Comparison of ENCODE assay signal across 8 cellular contexts in genomic region chr17:49708515-49709161, GRCh38. TPM values are rescaled to one million over a fixed set of nuclear protein-coding genes. Genes with fewer than 3 reads are reported as not detected.
DNase-seq lines count a peak whose midpoint lies in the region; ATAC-seq, FAIRE-seq and TF ChIP-seq lines count a peak whose summit lies in the region.

No MANE protein-coding gene starts in this region.

- BruUV-seq in endothelial cell of umbilical vein (replicated peaks; lab: Mats Ljungman, UMichigan) = TSS peak; percentile 59

- peak; percentile 19 for DNase-seq in activated CD4-positive, alpha-beta T cell treated with anti-CD3 and anti-CD28 coated beads for 48 hours
- DNase-seq in activated CD4-positive, alpha-beta T cell treated with anti-CD3 and anti-CD28 coated beads, Interleukin-2, amount 50 U/mL, for 4 hours = no peak
- DNase-seq in SJSA1 (ENCODE audit: low read depth in 1 of 2, low spot score in 2 of 2) (no peak), endothelial cell of umbilical vein (ENCODE audit: low read depth, low spot score) (no peak), ovary (no peak), frontal cortex (ENCODE audit: low spot score in 2 of 2) (no peak)

- H3K9ac ChIP-seq in endothelial cell of umbilical vein (replicated peaks; ENCODE audit: extremely low read depth, insufficient read depth, low read length) = peak overlapping the region; percentile 98

- POLR2A ChIA-PET in endothelial cell of umbilical vein (lab: Charles Lee) = interaction anchor here (1.1 to 2.9 kb wide), 4 partner anchors 55 to 80 kb away, joined by 3 to 21 read pairs (median 8); partner anchors contain the start of genes FAM117A and KAT7

- FAIRE-seq in endothelial cell of umbilical vein (lab: Jason Lieb, UNC) (no peak), frontal cortex (lab: Jason Lieb, UNC) (no peak)

- CTCF ChIA-PET in endothelial cell of umbilical vein (lab: Charles Lee) = interaction anchor here (0.7 to 24.3 kb wide), 35 partner anchors 11 to 289 kb away, joined by 3 to 786 read pairs (median 5); partner anchors contain the start of genes FAM117A, KAT7, NXPH3 and TAC4

- TF ChIP-seq POLR2A in endothelial cell of umbilical vein (IDR thresholded peaks at IDR 0.05; ENCODE audit: low read depth, low read length) (no peak), ovary (IDR thresholded peaks at IDR 0.05) (no peak)

- 50 to 56% (median 51%) methylated on average over 14 of the region's 14 CpGs for WGBS in ovary, 3 donors

- peaks cover 13% of the 10 kb centered on the region for H3K79me2 ChIP-seq in endothelial cell of umbilical vein (ENCODE audit: control insufficient read depth, insufficient read depth, low read length)

- ATAC-seq in HG03457 (IDR thresholded peaks at IDR 0.05; ENCODE audit: unreplicated experiment) (no peak), GM21390 (IDR thresholded peaks at IDR 0.05; ENCODE audit: unreplicated experiment) (no peak)

- H4K20me1 ChIP-seq in endothelial cell of umbilical vein (replicated peaks; ENCODE audit: control insufficient read depth, extremely low read depth, insufficient read depth, low read length) = no peaks in the 10 kb centered on the region

- H3K27me3 ChIP-seq in SJSA1 (replicated peaks) = no peaks in the 10 kb centered on the region
- no peaks in the 10 kb centered on the region for H3K27me3 ChIP-seq in endothelial cell of umbilical vein (ENCODE audit: control insufficient read depth in 2 of 2, insufficient read depth in 2 of 2, low read length in 2 of 2)
- no peaks in the 10 kb centered on the region for H3K27me3 ChIP-seq in ovary

- no peak for TF ChIP-seq EP300 in ovary (IDR thresholded peaks at IDR 0.05)

- dilution Hi-C loops in endothelial cell of umbilical vein (cut with MboI; ENCODE audit: extremely low pct_ligation_motif_present, low sequenced_read_pairs) = no loop called here

- peak overlapping the region; percentile 76 for H2AFZ ChIP-seq in endothelial cell of umbilical vein (ENCODE audit: low read depth, low read length)

- H3K4me1 ChIP-seq in SJSA1 (replicated peaks) = peaks cover 13% of the 10 kb centered on the region
- H3K4me1 ChIP-seq in endothelial cell of umbilical vein (ENCODE audit: control insufficient read depth, extremely low read depth, insufficient read depth, low read length) = peaks cover 33% of the 10 kb centered on the region
- peaks cover 3% of the 10 kb centered on the region for H3K4me1 ChIP-seq in ovary (ENCODE audit: insufficient read depth)

- H3K4me2 ChIP-seq in endothelial cell of umbilical vein (ENCODE audit: insufficient read depth, low read length) = peak overlapping the region; percentile 84

- H3K27ac ChIP-seq in SJSA1 = no peak overlapping the region
- peak overlapping the region; percentile 97 for H3K27ac ChIP-seq in endothelial cell of umbilical vein (ENCODE audit: insufficient read depth, low read depth, low read length)
- peak overlapping the region in 1 of 2 donors; percentile 85 for H3K27ac ChIP-seq in ovary

- H3K4me3 ChIP-seq in SJSA1 (peak overlapping the region; percentile 73), endothelial cell of umbilical vein (replicated peaks in 1 of 3; ENCODE audit: insufficient read depth in 1 of 3, low read depth in 1 of 3, low read length in 3 of 3) (peak overlapping the region; percentile 27 to 74 (median 33)), ovary (peak overlapping the region; percentile 16)

- TF ChIP-seq CTCF in endothelial cell of umbilical vein (IDR thresholded peaks at IDR 0.05; ENCODE audit: extremely low read depth in 1 of 2, insufficient read depth in 1 of 2, low read depth in 1 of 2, low read length in 2 of 2) = no peak
- TF ChIP-seq CTCF in ovary (IDR thresholded peaks at IDR 0.05) = no peak

- H3K9me1 ChIP-seq in endothelial cell of umbilical vein (replicated peaks; ENCODE audit: control insufficient read depth, extremely low read depth, insufficient read depth, low read length) = no peaks in the 10 kb centered on the region

- peaks cover 24% of the 10 kb centered on the region for H3K36me3 ChIP-seq in SJSA1
- peaks cover 12 to 16% of the 10 kb centered on the region in 2 experiments for H3K36me3 ChIP-seq in endothelial cell of umbilical vein (ENCODE audit: control insufficient read depth in 2 of 2, extremely low read depth in 1 of 2, insufficient read depth in 2 of 2, low read length in 2 of 2)
- H3K36me3 ChIP-seq in ovary = no peaks in the 10 kb centered on the region

- intact Hi-C loops in endothelial cell of umbilical vein (cut with micrococcal nuclease) (loop anchor here (1.0 to 2.0 kb wide), 8 partner anchors 31 to 290 kb away; partner anchors contain the start of genes FAM117A and KAT7), ovary (cut with DNase I) (loop anchor here in 3 of 4 donors (5.0 to 10.0 kb wide), 3 partner anchors 74 to 276 kb away; no protein-coding TSS in a partner anchor)

- H3K9me3 ChIP-seq in SJSA1 (replicated peaks) (no peaks in the 10 kb centered on the region), endothelial cell of umbilical vein (replicated peaks; ENCODE audit: control insufficient read depth, insufficient read depth, low read length) (no peaks in the 10 kb centered on the region), ovary (no peaks in the 10 kb centered on the region)

TF ChIP-seq in endothelial cell of umbilical vein, 7 proteins besides CTCF, POLR2A, EP300 and RAD21:
- TF ChIP-seq POLR2AphosphoS5 (IDR thresholded peaks at IDR 0.05; ENCODE audit: insufficient read depth, low read depth, low read length) (peak; percentile 37), GATA2 (IDR thresholded peaks at IDR 0.05; ENCODE audit: insufficient read depth, insufficient read length, low read depth, low read length) (no peak)

RNA-seq across cellular contexts. Expression of gene SLC35B1, which starts 0.9 kb away (rescaled TPM):
- total RNA-seq in SJSA1 (2014; rRNA removed; shearing (Covaris generic)) = 140 and 141 TPM in 2 replicates
- total RNA-seq in endothelial cell of umbilical vein (87.0 and 96.7 TPM in 2 replicates), ovary (10 to 100 TPM; 22.9 to 53.3 (median 28.8) TPM), frontal cortex (56.7 TPM)
- polyA plus RNA-seq in endothelial cell of umbilical vein (138 and 142 TPM in 2 replicates), ovary (10 to 100 TPM; 20.9 to 41.0 TPM)
- 119 and 127 TPM in 2 replicates for polyA plus RNA-seq in endothelial cell of umbilical vein (2011; cell fraction: cytosol; rRNA removed)
- 122 and 125 TPM in 2 replicates for polyA plus RNA-seq in endothelial cell of umbilical vein (2011; cell fraction: nucleus; rRNA removed)
- polyA plus RNA-seq in endothelial cell of umbilical vein (2012) = 79.0 and 87.8 TPM in 2 replicates
- polyA minus RNA-seq in endothelial cell of umbilical vein = 152 and 154 TPM in 2 replicates
- 36.4 TPM for polyA minus RNA-seq in endothelial cell of umbilical vein (2011; cell fraction: cytosol; rRNA and poly(A)+ RNA removed)
- 57.4 and 88.7 TPM in 2 replicates for polyA minus RNA-seq in endothelial cell of umbilical vein (2011; cell fraction: nucleus; rRNA and poly(A)+ RNA removed)

RNA-seq across cellular contexts. Expression of gene SPOP, which starts 30.7 kb away (rescaled TPM):
- 61.0 and 73.0 TPM in 2 replicates for total RNA-seq in SJSA1 (2014; rRNA removed; shearing (Covaris generic))
- total RNA-seq in endothelial cell of umbilical vein (61.0 and 61.9 TPM in 2 replicates), ovary (10 to 100 TPM; 47.9 to 87.3 (median 76.1) TPM), frontal cortex (142 TPM)
- polyA plus RNA-seq in endothelial cell of umbilical vein (46.9 and 55.5 TPM in 2 replicates), ovary (10 to 100 TPM; 44.5 to 75.4 TPM)
- polyA plus RNA-seq in endothelial cell of umbilical vein (2011; cell fraction: cytosol; rRNA removed) = 42.6 and 43.6 TPM in 2 replicates
- 85.1 and 105 TPM in 2 replicates for polyA plus RNA-seq in endothelial cell of umbilical vein (2011; cell fraction: nucleus; rRNA removed)
- polyA plus RNA-seq in endothelial cell of umbilical vein (2012) = 45.0 and 51.7 TPM in 2 replicates
- polyA minus RNA-seq in endothelial cell of umbilical vein = 91.0 and 97.0 TPM in 2 replicates
- polyA minus RNA-seq in endothelial cell of umbilical vein (2011; cell fraction: cytosol; rRNA and poly(A)+ RNA removed) = 45.3 TPM
- polyA minus RNA-seq in endothelial cell of umbilical vein (2011; cell fraction: nucleus; rRNA and poly(A)+ RNA removed) = 58.0 and 66.0 TPM in 2 replicates

RNA-seq across cellular contexts. Expression of gene FAM117A, which starts 55.3 kb away (rescaled TPM):
- 1.3 and 2.6 TPM in 2 replicates for total RNA-seq in SJSA1 (2014; rRNA removed; shearing (Covaris generic))
- total RNA-seq in endothelial cell of umbilical vein (10.4 and 12.2 TPM in 2 replicates), ovary (10 to 100 TPM; 16.0 to 30.4 (median 19.0) TPM), frontal cortex (0.82 TPM)
- polyA plus RNA-seq in endothelial cell of umbilical vein (24.1 and 27.2 TPM in 2 replicates), ovary (10 to 100 TPM; 15.0 to 25.2 TPM)
- polyA plus RNA-seq in endothelial cell of umbilical vein (2011; cell fraction: cytosol; rRNA removed) = 19.4 and 21.5 TPM in 2 replicates
- 14.2 and 20.0 TPM in 2 replicates for polyA plus RNA-seq in endothelial cell of umbilical vein (2011; cell fraction: nucleus; rRNA removed)
- polyA plus RNA-seq in endothelial cell of umbilical vein (2012) = 4.6 and 6.6 TPM in 2 replicates
- 17.4 and 19.0 TPM in 2 replicates for polyA minus RNA-seq in endothelial cell of umbilical vein
- polyA minus RNA-seq in endothelial cell of umbilical vein (2011; cell fraction: cytosol; rRNA and poly(A)+ RNA removed) = not detected
- polyA minus RNA-seq in endothelial cell of umbilical vein (2011; cell fraction: nucleus; rRNA and poly(A)+ RNA removed) = 5.7 and 8.5 TPM in 2 replicates

Comparison
In these comparisons a context has a peak if more than half of its experiments do, and no peak if none do; other contexts are left out.
1. H3K4me3 ChIP-seq: peak in every context shown above with its lines; median percentile 73 in SJSA1; 33 in endothelial cell of umbilical vein; 16 in ovary.